ENCODE assay signal across 23 cellular contexts in genomic region chr1:225823811-225824261, GRCh38. TPM values are rescaled to one million over a fixed set of nuclear protein-coding genes. Genes with fewer than 3 reads are reported as not detected.
DNase-seq lines count a peak whose midpoint lies in the region; ATAC-seq, FAIRE-seq and TF ChIP-seq lines count a peak whose summit lies in the region.
"Had no signal": no experiment of that assay in that cellular context is flagged by ENCODE, and none has a peak within 500 bp of the region (broad histone marks: within the 10 kb centered on the region; RNA-seq: fewer than 3 reads in every experiment).

No MANE protein-coding gene starts in this region.

- no peak overlapping the region for H3K14ac ChIP-seq in neuronal stem cell (ENCODE audit: low read length)

- no peak overlapping the region for H3K4ac ChIP-seq in neuronal stem cell (ENCODE audit: low read length)

- ATAC-seq in HepG2, result no peak
- no peak for ATAC-seq in HG03378 (IDR thresholded peaks at IDR 0.05; ENCODE audit: unreplicated experiment)
- ATAC-seq: gastroesophageal sphincter; stimulated activated naive CD8-positive, alpha-beta T cell treated with anti-CD3 and anti-CD28 coated beads, Interleukin-15, amount 100 ng/mL, for 72 hours had no signal

- POLR2A ChIA-PET in HepG2 (lab: Yijun Ruan, JAX), result no interaction called here

- H3K79me2 ChIP-seq in HepG2 (ENCODE audit: insufficient read depth, low read length), result peaks cover 22% of the 10 kb centered on the region

- H3K4me3 ChIP-seq in adrenal gland, result no peak overlapping the region
- no peak overlapping the region for H3K4me3 ChIP-seq in HepG2 (replicated peaks in 1 of 3; ENCODE audit: insufficient read depth in 1 of 3, low read depth in 2 of 3, low read length in 3 of 3)
- no peak overlapping the region for H3K4me3 ChIP-seq in uterus
- no peak overlapping the region for H3K4me3 ChIP-seq in neuronal stem cell (ENCODE audit: low read length in 2 of 2)
- H3K4me3 ChIP-seq: BLaER1 treated with 17β-estradiol and CSF1 and Interleukin-3, amounts not matched to agents 10 nM and 100 nM; gastroesophageal sphincter; GM23248; SK-N-MC; upper lobe of left lung had no signal

- H2AFZ ChIP-seq in HepG2 (ENCODE audit: low read length), result no peak overlapping the region
- H2AFZ ChIP-seq in neuronal stem cell (ENCODE audit: low read length), result no peak overlapping the region
- H2AFZ ChIP-seq: GM23248 had no signal

- intact Hi-C loops in adrenal gland (cut with DNase I), result no loop called here
- intact Hi-C loops in HepG2 (cut with micrococcal nuclease; ENCODE audit: unreplicated experiment), result loop anchor here (10.0 kb wide), 1 partner anchor 101 kb away; the partner anchor contains the start of gene PYCR2
- intact Hi-C loops in uterus (cut with DNase I; ENCODE audit: low total_unique reads), result no loop called here

- peaks cover 2% of the 10 kb centered on the region for H3K79me1 ChIP-seq in neuronal stem cell (ENCODE audit: low read depth, low read length)

- in situ Hi-C loops in HepG2 (cut with HindIII; ENCODE audit: extremely low pct_ligation_motif_present, low pct_unique_long_range_greater_than_20kb), result no loop called here

- H4K91ac ChIP-seq in neuronal stem cell (ENCODE audit: low read depth, low read length, poor library complexity), result no peak overlapping the region

- H3K27me3 ChIP-seq in adrenal gland (no peaks in the 10 kb centered on the region), HepG2 (ENCODE audit: control insufficient read depth in 1 of 2, insufficient read depth in 2 of 2, low read length in 2 of 2) (no peaks in the 10 kb centered on the region), uterus (no peaks in the 10 kb centered on the region), neuronal stem cell (ENCODE audit: control insufficient read depth in 3 of 3, insufficient read depth in 3 of 3, low read depth in 1 of 3, low read length in 3 of 3) (no peaks in the 10 kb centered on the region)
- H3K27me3 ChIP-seq: BLaER1 treated with 17β-estradiol and CSF1 and Interleukin-3, amounts not matched to agents 10 nM and 100 nM; brain microvascular endothelial cell; gastroesophageal sphincter; upper lobe of left lung had no signal

- H2BK15ac ChIP-seq in neuronal stem cell (ENCODE audit: low read length), result no peak overlapping the region

- no peaks in the 10 kb centered on the region for H4K20me1 ChIP-seq in HepG2 (ENCODE audit: insufficient read depth, low read length)
- H4K20me1 ChIP-seq: BLaER1 treated with 17β-estradiol and CSF1 and Interleukin-3, amounts not matched to agents 10 nM and 100 nM had no signal

- no peak overlapping the region for H2BK5ac ChIP-seq in neuronal stem cell (ENCODE audit: low read length)

- BruUV-seq in HepG2 (replicated peaks; lab: Mats Ljungman, UMichigan), result no TSS peak

- H3K36me3 ChIP-seq in adrenal gland (replicated peaks in 1 of 2), result peaks cover 0 to 3% of the 10 kb centered on the region in 2 donors
- H3K36me3 ChIP-seq in HepG2 (replicated peaks in 1 of 2; ENCODE audit: control insufficient read depth in 1 of 2, insufficient read depth in 2 of 2, low read length in 2 of 2), result peaks cover 2 to 11% of the 10 kb centered on the region in 2 experiments; a peak in 2 of 5 replicates
- H3K36me3 ChIP-seq in uterus, result no peaks in the 10 kb centered on the region
- peaks cover 0 to 6% of the 10 kb centered on the region in 2 donors for H3K36me3 ChIP-seq in neuronal stem cell (replicated peaks in 1 of 2; ENCODE audit: control insufficient read depth in 2 of 2, insufficient read depth in 2 of 2, low read length in 2 of 2)
- H3K36me3 ChIP-seq: BLaER1 treated with 17β-estradiol and CSF1 and Interleukin-3, amounts not matched to agents 10 nM and 100 nM; brain microvascular endothelial cell had no signal

- TF ChIP-seq EP300 in HepG2 (IDR thresholded peaks at IDR 0.05; ENCODE audit: low read depth in 2 of 2, low read length in 2 of 2) (no peak), HepG2 (CRISPR knock-in tag; IDR thresholded peaks at IDR 0.05; ENCODE audit: borderline replicate concordance) (no peak)

- no peak overlapping the region for H2AK5ac ChIP-seq in neuronal stem cell (ENCODE audit: low read depth, low read length)

- no peak overlapping the region for H3K18ac ChIP-seq in neuronal stem cell (ENCODE audit: low read length)

- H4K8ac ChIP-seq in neuronal stem cell (ENCODE audit: low read depth, low read length), result no peak overlapping the region

- peak overlapping the region; percentile 45 to 98 (median 92) for H3K27ac ChIP-seq in adrenal gland
- H3K27ac ChIP-seq in HepG2 (ENCODE audit: extremely low read length, insufficient read depth, low read length), result peak overlapping the region; percentile 66
- peak overlapping the region; percentile 53 to 71 for H3K27ac ChIP-seq in uterus
- no peak overlapping the region for H3K27ac ChIP-seq in neuronal stem cell (replicated peaks; ENCODE audit: low read length)
- H3K27ac ChIP-seq: BLaER1 treated with 17β-estradiol and CSF1 and Interleukin-3, amounts not matched to agents 10 nM and 100 nM; brain microvascular endothelial cell; GM23248; KMS-11; SK-N-MC had no signal

- H3K9ac ChIP-seq in HepG2 (ENCODE audit: insufficient read depth, low read depth, low read length) (no peak overlapping the region), neuronal stem cell (ENCODE audit: low read depth, low read length, poor library complexity) (no peak overlapping the region)
- H3K9ac ChIP-seq: BLaER1 treated with 17β-estradiol and CSF1 and Interleukin-3, amounts not matched to agents 10 nM and 100 nM; GM23248; KMS-11 had no signal

- TF ChIP-seq POLR2A in adrenal gland (IDR thresholded peaks at IDR 0.05) (peak in 1 of 2 donors; percentile 35), HepG2 (IDR thresholded peaks at IDR 0.05; ENCODE audit: insufficient read depth in 1 of 2, low read depth in 2 of 2, low read length in 2 of 2) (no peak), uterus (IDR thresholded peaks at IDR 0.05) (no peak)

- H2BK120ac ChIP-seq in neuronal stem cell (ENCODE audit: low read depth, low read length), result no peak overlapping the region

- H3K9me3 ChIP-seq in adrenal gland (replicated peaks in 1 of 3) (no peaks in the 10 kb centered on the region), HepG2 (ENCODE audit: low read length) (no peaks in the 10 kb centered on the region), uterus (no peaks in the 10 kb centered on the region), neuronal stem cell (replicated peaks in 1 of 2; ENCODE audit: control insufficient read depth in 2 of 2, insufficient read depth in 1 of 2, low read depth in 1 of 2, low read length in 2 of 2) (no peaks in the 10 kb centered on the region)
- H3K9me3 ChIP-seq: BLaER1 treated with 17β-estradiol and CSF1 and Interleukin-3, amounts not matched to agents 10 nM and 100 nM; gastroesophageal sphincter; upper lobe of left lung had no signal

- no peak for FAIRE-seq in HepG2 (lab: Jason Lieb, UNC)
- FAIRE-seq: colon, D721Med, keratinocyte had no signal

- TF ChIP-seq RAD21 in HepG2 (CRISPR knock-in tag; IDR thresholded peaks at IDR 0.05), result no peak

- 54 to 87% (median 67%) methylated on average over 6 to 12 of the region's 12 CpGs for WGBS in adrenal gland, 4 donors
- WGBS in HepG2 (ENCODE audit: low lambda C conversion rate), result 95% methylated on average over 8 of the region's 12 CpGs
- whole genome bisulfite sequencing in neuronal stem cell (ENCODE audit: extremely low coverage in 2 of 2, insufficient read length in 2 of 2, insufficient replicate concordance in 1 of 2), 2 donors, result no CpG with 5 or more reads among the region's 12 CpGs

- H3K4me2 ChIP-seq in HepG2 (ENCODE audit: low read depth, low read length) (no peak overlapping the region), neuronal stem cell (ENCODE audit: insufficient read depth, low read length, poor library complexity, severe bottlenecking) (no peak overlapping the region)
- H3K4me2 ChIP-seq: BLaER1 treated with 17β-estradiol and CSF1 and Interleukin-3, amounts not matched to agents 10 nM and 100 nM; KMS-11 had no signal

- CTCF ChIA-PET in HepG2 (lab: Yijun Ruan, JAX; ENCODE audit: low intra/inter-chr PET ratio, low total read pairs), result no interaction called here

- DNase-seq in NCI-H510A treated with DMSO at 0.1 percent for 48 hours (lab: John Stamatoyannopoulos, UW) (peak; percentile 21), NCI-H510A (lab: John Stamatoyannopoulos, UW) (no peak), adrenal gland (peak in 2 of 7 donors; percentile 24 to 54), HepG2 (ENCODE audit: low spot score) (no peak), uterus (no peak), NCI-H2029 (lab: John Stamatoyannopoulos, UW) (no peak), neuronal stem cell (ENCODE audit: low spot score) (no peak)
- DNase-seq: brain microvascular endothelial cell; EL; GM23248; NCI-H187 treated with DMSO at 0.1 percent for 48 hours; RPMI8226; stimulated activated CD4-positive, alpha-beta T cell treated with anti-CD3 and anti-CD28 coated beads, Interleukin-12 subunit alpha, Interleukin-12 subunit beta, amount 100 ng/mL, for 4 hours; stimulated activated naive CD8-positive, alpha-beta T cell treated with anti-CD3 and anti-CD28 coated beads, Interleukin-15, amount 100 ng/mL, for 72 hours had no signal

- no peak overlapping the region for H2BK12ac ChIP-seq in neuronal stem cell (ENCODE audit: low read length)

- no peak overlapping the region for H3K23ac ChIP-seq in neuronal stem cell (ENCODE audit: low read depth, low read length, poor library complexity)

- TF ChIP-seq CTCF in adrenal gland (IDR thresholded peaks at IDR 0.05) (no peak), HepG2 (CRISPR knock-in tag; IDR thresholded peaks at IDR 0.05) (no peak), uterus (IDR thresholded peaks at IDR 0.05) (no peak)

- H3K4me1 ChIP-seq in adrenal gland (replicated peaks in 1 of 2), result peaks cover 85 to 92% of the 10 kb centered on the region in 2 donors
- peaks cover 88% of the 10 kb centered on the region for H3K4me1 ChIP-seq in HepG2 (ENCODE audit: insufficient read depth, low read length)
- H3K4me1 ChIP-seq in uterus, result peaks cover 25 to 39% of the 10 kb centered on the region in 2 donors
- H3K4me1 ChIP-seq in neuronal stem cell (ENCODE audit: control insufficient read depth in 2 of 2, insufficient read depth in 1 of 2, low read depth in 1 of 2, low read length in 2 of 2), result peaks cover 3 to 10% of the 10 kb centered on the region in 2 donors

RNA-seq across cellular contexts. Expression of gene EPHX1, which starts 13.9 kb away (rescaled TPM):
- total RNA-seq in adrenal gland (1,000 to 10,000 TPM; 1,400 to 3,548 (median 1,755) TPM), HepG2 (2016; rRNA removed; fragmentation: Illumina TruSeq; extraction: Trizol) (28.8 and 36.5 TPM in 2 replicates), uterus (100 to 1,000 TPM in 1 of 4 donors, 10 to 100 TPM in 3; 51.2 to 156 (median 55.3) TPM)
- polyA plus RNA-seq in adrenal gland (1,000 to 10,000 TPM in 1 of 3 donors, 100 to 1,000 TPM in 2; 337 to 1,831 (median 896) TPM), HepG2 (2011; rRNA removed) (27.7 and 38.3 TPM in 2 replicates)
- total RNA-seq in HepG2 (2016; cell fraction: cytosol; rRNA removed; fragmentation: Illumina TruSeq; extraction: Trizol; ENCODE audit: low read depth), result 20.0 and 23.1 TPM in 2 replicates
- 20.9 and 35.8 TPM in 2 replicates for total RNA-seq in HepG2 (2016; cell fraction: insoluble cytoplasmic fraction; rRNA removed; fragmentation: Illumina TruSeq; extraction: Trizol)
- 36.4 and 40.0 TPM in 2 replicates for total RNA-seq in HepG2 (2016; cell fraction: membrane; rRNA removed; fragmentation: Illumina TruSeq; extraction: Trizol)
- total RNA-seq in HepG2 (2016; cell fraction: nucleus; rRNA removed; fragmentation: Illumina TruSeq; extraction: Trizol), result 48.7 and 54.7 TPM in 2 replicates
- polyA plus RNA-seq in HepG2 (2011; cell fraction: cytosol; rRNA removed), result 18.6 and 23.4 TPM in 2 replicates
- polyA plus RNA-seq in HepG2 (2011; cell fraction: nucleus; rRNA removed), result 29.6 and 32.2 TPM in 2 replicates
- 80.6 and 134 TPM in 2 replicates for polyA plus RNA-seq in HepG2 (2012)
- polyA plus RNA-seq in HepG2 (2016; cell fraction: cytosol; fragmentation: Illumina TruSeq; extraction: Trizol; ENCODE audit: low read depth), result 67.8 and 68.1 TPM in 2 replicates
- 43.8 and 55.8 TPM in 2 replicates for polyA plus RNA-seq in HepG2 (2016; cell fraction: insoluble cytoplasmic fraction; fragmentation: Illumina TruSeq; extraction: Trizol; ENCODE audit: low read depth)
- 77.2 and 87.4 TPM in 2 replicates for polyA plus RNA-seq in HepG2 (2016; cell fraction: membrane; fragmentation: Illumina TruSeq; extraction: Trizol; ENCODE audit: low read depth)
- 134 and 141 TPM in 2 replicates for polyA plus RNA-seq in HepG2 (2016; cell fraction: nucleus; fragmentation: Illumina TruSeq; extraction: Trizol; ENCODE audit: insufficient read depth, low read depth)
- 20.7 and 23.4 TPM in 2 replicates for polyA minus RNA-seq in HepG2 (2011; rRNA and poly(A)+ RNA removed; ENCODE audit: low replicate concordance)
- polyA minus RNA-seq in HepG2 (2011; cell fraction: cytosol; rRNA and poly(A)+ RNA removed), result 21.0 and 23.9 TPM in 2 replicates
- 15.3 and 18.4 TPM in 2 replicates for polyA minus RNA-seq in HepG2 (2011; cell fraction: nucleus; rRNA and poly(A)+ RNA removed)
- polyA plus RNA-seq in neuronal stem cell (2013, experiment 1 of 2), result 9.9 TPM
- 9.9 TPM for polyA plus RNA-seq in neuronal stem cell (2013, experiment 2 of 2)

RNA-seq across cellular contexts. Expression of gene SRP9, which starts 46.2 kb away (rescaled TPM):
- 100 to 1,000 TPM; 197 to 429 (median 293) TPM for total RNA-seq in adrenal gland
- 100 to 1,000 TPM; 144 to 521 (median 178) TPM for polyA plus RNA-seq in adrenal gland
- total RNA-seq in HepG2 (2016; rRNA removed; fragmentation: Illumina TruSeq; extraction: Trizol), result 251 and 524 TPM in 2 replicates
- 34.2 and 43.4 TPM in 2 replicates for total RNA-seq in HepG2 (2016; cell fraction: cytosol; rRNA removed; fragmentation: Illumina TruSeq; extraction: Trizol; ENCODE audit: low read depth)
- total RNA-seq in HepG2 (2016; cell fraction: insoluble cytoplasmic fraction; rRNA removed; fragmentation: Illumina TruSeq; extraction: Trizol), result 284 and 524 TPM in 2 replicates
- 119 and 121 TPM in 2 replicates for total RNA-seq in HepG2 (2016; cell fraction: membrane; rRNA removed; fragmentation: Illumina TruSeq; extraction: Trizol)
- 114 and 119 TPM in 2 replicates for total RNA-seq in HepG2 (2016; cell fraction: nucleus; rRNA removed; fragmentation: Illumina TruSeq; extraction: Trizol)
- 217 and 307 TPM in 2 replicates for polyA plus RNA-seq in HepG2 (2011; rRNA removed)
- 155 and 238 TPM in 2 replicates for polyA plus RNA-seq in HepG2 (2011; cell fraction: cytosol; rRNA removed)
- 51.6 and 71.1 TPM in 2 replicates for polyA plus RNA-seq in HepG2 (2011; cell fraction: nucleus; rRNA removed)
- polyA plus RNA-seq in HepG2 (2012), result 199 and 240 TPM in 2 replicates
- 47.7 and 66.3 TPM in 2 replicates for polyA plus RNA-seq in HepG2 (2016; cell fraction: cytosol; fragmentation: Illumina TruSeq; extraction: Trizol; ENCODE audit: low read depth)
- polyA plus RNA-seq in HepG2 (2016; cell fraction: insoluble cytoplasmic fraction; fragmentation: Illumina TruSeq; extraction: Trizol; ENCODE audit: low read depth), result 592 and 651 TPM in 2 replicates
- 142 and 155 TPM in 2 replicates for polyA plus RNA-seq in HepG2 (2016; cell fraction: membrane; fragmentation: Illumina TruSeq; extraction: Trizol; ENCODE audit: low read depth)
- polyA plus RNA-seq in HepG2 (2016; cell fraction: nucleus; fragmentation: Illumina TruSeq; extraction: Trizol; ENCODE audit: insufficient read depth, low read depth), result 229 and 237 TPM in 2 replicates
- 170 and 215 TPM in 2 replicates for polyA minus RNA-seq in HepG2 (2011; rRNA and poly(A)+ RNA removed; ENCODE audit: low replicate concordance)
- 83.5 and 103 TPM in 2 replicates for polyA minus RNA-seq in HepG2 (2011; cell fraction: cytosol; rRNA and poly(A)+ RNA removed)
- polyA minus RNA-seq in HepG2 (2011; cell fraction: nucleus; rRNA and poly(A)+ RNA removed), result 38.2 and 45.3 TPM in 2 replicates
- total RNA-seq in uterus, result 100 to 1,000 TPM; 169 to 551 (median 202) TPM
- 466 TPM for polyA plus RNA-seq in neuronal stem cell (2013, experiment 1 of 2)
- 474 TPM for polyA plus RNA-seq in neuronal stem cell (2013, experiment 2 of 2)

RNA-seq across cellular contexts. Expression of gene TMEM63A, which starts 58.3 kb away (rescaled TPM):
- total RNA-seq in adrenal gland, result 10 to 100 TPM; 15.8 to 80.4 (median 57.4) TPM
- 10 to 100 TPM; 20.8 to 96.9 (median 48.1) TPM for polyA plus RNA-seq in adrenal gland
- 6.8 and 23.9 TPM in 2 replicates for total RNA-seq in HepG2 (2016; rRNA removed; fragmentation: Illumina TruSeq; extraction: Trizol)
- 8.4 and 11.8 TPM in 2 replicates for total RNA-seq in HepG2 (2016; cell fraction: cytosol; rRNA removed; fragmentation: Illumina TruSeq; extraction: Trizol; ENCODE audit: low read depth)
- total RNA-seq in HepG2 (2016; cell fraction: insoluble cytoplasmic fraction; rRNA removed; fragmentation: Illumina TruSeq; extraction: Trizol), result 6.3 and 23.7 TPM in 2 replicates
- total RNA-seq in HepG2 (2016; cell fraction: membrane; rRNA removed; fragmentation: Illumina TruSeq; extraction: Trizol), result 9.0 and 9.3 TPM in 2 replicates
- 45.2 and 52.0 TPM in 2 replicates for total RNA-seq in HepG2 (2016; cell fraction: nucleus; rRNA removed; fragmentation: Illumina TruSeq; extraction: Trizol)
- polyA plus RNA-seq in HepG2 (2011; rRNA removed), result 53.3 and 68.4 TPM in 2 replicates
- 12.0 and 12.6 TPM in 2 replicates for polyA plus RNA-seq in HepG2 (2011; cell fraction: cytosol; rRNA removed)
- 382 and 397 TPM in 2 replicates for polyA plus RNA-seq in HepG2 (2011; cell fraction: nucleus; rRNA removed)
- 27.8 and 32.4 TPM in 2 replicates for polyA plus RNA-seq in HepG2 (2012)
- 1.2 and 1.4 TPM in 2 replicates for polyA plus RNA-seq in HepG2 (2016; cell fraction: cytosol; fragmentation: Illumina TruSeq; extraction: Trizol; ENCODE audit: low read depth)
- polyA plus RNA-seq in HepG2 (2016; cell fraction: insoluble cytoplasmic fraction; fragmentation: Illumina TruSeq; extraction: Trizol; ENCODE audit: low read depth), result 5.6 and 6.1 TPM in 2 replicates
- polyA plus RNA-seq in HepG2 (2016; cell fraction: membrane; fragmentation: Illumina TruSeq; extraction: Trizol; ENCODE audit: low read depth), result 2.8 and 3.1 TPM in 2 replicates
- 77.1 and 87.3 TPM in 2 replicates for polyA plus RNA-seq in HepG2 (2016; cell fraction: nucleus; fragmentation: Illumina TruSeq; extraction: Trizol; ENCODE audit: insufficient read depth, low read depth)
- 69.8 and 79.8 TPM in 2 replicates for polyA minus RNA-seq in HepG2 (2011; rRNA and poly(A)+ RNA removed; ENCODE audit: low replicate concordance)
- polyA minus RNA-seq in HepG2 (2011; cell fraction: cytosol; rRNA and poly(A)+ RNA removed), result 11.9 and 15.7 TPM in 2 replicates
- 124 and 138 TPM in 2 replicates for polyA minus RNA-seq in HepG2 (2011; cell fraction: nucleus; rRNA and poly(A)+ RNA removed)
- 100 to 1,000 TPM in 1 of 4 donors, 10 to 100 TPM in 3; 11.2 to 125 (median 63.8) TPM for total RNA-seq in uterus
- 9.6 TPM for polyA plus RNA-seq in neuronal stem cell (2013, experiment 1 of 2)
- polyA plus RNA-seq in neuronal stem cell (2013, experiment 2 of 2), result 8.6 TPM

Comparison
In these comparisons a context has a peak if more than half of its experiments do, and no peak if none do; other contexts are left out.
1. RNA of gene EPHX1, which starts 13.9 kb away (total RNA-seq): 1,400 to 3,548 TPM in adrenal gland; 51.2 to 156 TPM in uterus and 20.0 to 54.7 TPM in HepG2; every median in the first group is over 4 times any median in the second.